ENCODE assay signal across 22 cellular contexts in the genomic region with DNA sequence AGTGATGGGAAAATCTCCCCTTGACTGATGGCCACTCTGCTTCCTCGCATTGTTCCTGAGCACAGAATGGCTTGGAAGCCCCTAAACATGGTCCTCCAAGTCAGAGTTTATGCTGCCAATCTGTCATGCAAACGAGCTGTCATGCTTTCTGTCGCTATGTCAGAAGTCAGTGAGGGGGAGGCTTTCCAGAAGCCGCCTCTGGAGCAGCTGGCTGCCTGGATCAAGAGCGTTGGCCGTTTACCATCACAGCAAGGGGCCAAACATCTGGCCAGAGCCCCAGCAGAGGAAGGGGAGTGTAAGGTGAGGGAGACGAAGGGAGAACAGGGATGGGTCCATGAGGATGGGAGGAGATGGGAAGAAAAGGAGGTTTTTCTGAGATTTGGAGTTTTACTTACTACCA.
"Had no signal": no experiment of that assay in that cellular context is flagged by ENCODE, and none has a peak within 500 bp of the region (broad histone marks: within the 10 kb centered on the region; RNA-seq: fewer than 3 reads in every experiment).

No MANE protein-coding gene starts in this region.

- H3K27ac ChIP-seq: breast epithelium, coronary artery, esophagus squamous epithelium, gastroesophageal sphincter, thoracic aorta had no signal

- DNase-seq: activated CD4-positive, alpha-beta T cell treated with anti-CD3 and anti-CD28 coated beads, Interleukin-2, amount 50 U/mL, for 4 hours; activated CD8-positive, alpha-beta memory T cell treated with anti-CD3 and anti-CD28 coated beads for 24 hours; activated CD8-positive, alpha-beta memory T cell treated with anti-CD3 and anti-CD28 coated beads, Interleukin-2, amount 50 U/mL, for 4 hours; activated naive CD8-positive, alpha-beta T cell treated with anti-CD3 and anti-CD28 coated beads for 36 hours; activated T-cell treated with anti-CD3 and anti-CD28 coated beads, Interleukin-2, amount 50 U/mL, for 24 hours; endodermal cell; esophagus squamous epithelium; left ventricle myocardium superior; mammary epithelial cell; stimulated activated CD4-positive, alpha-beta T cell treated with anti-CD3 and anti-CD28 coated beads, Interleukin-4, amount 100 ng/mL, for 24 hours; stimulated activated naive CD4-positive, alpha-beta T cell treated with Interleukin-2 at 50 U/mL for 16 hours; T1000 had no signal

- H3K27me3 Mint-ChIP-seq: activated naive CD8-positive, alpha-beta T cell treated with anti-CD3 and anti-CD28 coated beads for 36 hours; activated T-cell treated with anti-CD3 and anti-CD28 coated beads, Interleukin-2, amount 50 U/mL, for 24 hours; activated T-helper 17 cell treated with anti-CD3 and anti-CD28 coated beads, Interleukin-2, amount 50 U/mL, for 72 hours; central memory CD8-positive, alpha-beta T cell; progenitor cell of endocrine pancreas; type B pancreatic cell had no signal

- H3K36me3 ChIP-seq: breast epithelium, esophagus squamous epithelium, gastroesophageal sphincter, thoracic aorta had no signal

- H3K27ac Mint-ChIP-seq: activated naive CD8-positive, alpha-beta T cell treated with anti-CD3 and anti-CD28 coated beads for 36 hours; activated T-cell treated with anti-CD3 and anti-CD28 coated beads, Interleukin-2, amount 50 U/mL, for 24 hours; activated T-helper 17 cell treated with anti-CD3 and anti-CD28 coated beads, Interleukin-2, amount 50 U/mL, for 72 hours; endodermal cell; progenitor cell of endocrine pancreas; T-helper 1 cell treated with Interleukin-12 subunit alpha and Interleukin-12 subunit beta and Interleukin-4 antibody, amounts not matched to agents 30 μg/mL and 1 μg/mL, for 36 hours; type B pancreatic cell; WTC11 had no signal

- H3K4me3 ChIP-seq: breast epithelium, coronary artery, esophagus squamous epithelium, gastroesophageal sphincter, thoracic aorta had no signal

- H3K4me3 Mint-ChIP-seq: activated naive CD8-positive, alpha-beta T cell treated with anti-CD3 and anti-CD28 coated beads for 36 hours; activated T-cell treated with anti-CD3 and anti-CD28 coated beads, Interleukin-2, amount 50 U/mL, for 24 hours; activated T-helper 17 cell treated with anti-CD3 and anti-CD28 coated beads, Interleukin-2, amount 50 U/mL, for 72 hours; central memory CD8-positive, alpha-beta T cell; endodermal cell; T-helper 1 cell treated with Interleukin-12 subunit alpha and Interleukin-12 subunit beta and Interleukin-4 antibody, amounts not matched to agents 30 μg/mL and 1 μg/mL, for 36 hours; type B pancreatic cell; WTC11 had no signal

- H3K4me1 ChIP-seq: breast epithelium, esophagus squamous epithelium, gastroesophageal sphincter had no signal

- H3K36me3 Mint-ChIP-seq: activated naive CD8-positive, alpha-beta T cell treated with anti-CD3 and anti-CD28 coated beads for 36 hours; type B pancreatic cell had no signal

- H3K27me3 ChIP-seq: breast epithelium, esophagus squamous epithelium, gastroesophageal sphincter had no signal

- H3K4me1 Mint-ChIP-seq: activated naive CD8-positive, alpha-beta T cell treated with anti-CD3 and anti-CD28 coated beads for 36 hours; activated T-helper 17 cell treated with anti-CD3 and anti-CD28 coated beads, Interleukin-2, amount 50 U/mL, for 72 hours; central memory CD8-positive, alpha-beta T cell had no signal

- ATAC-seq: activated T-helper 17 cell treated with anti-CD3 and anti-CD28 coated beads, Interleukin-2, amount 50 U/mL, for 72 hours; gastroesophageal sphincter; WTC11 had no signal
